In the genomic region with DNA sequence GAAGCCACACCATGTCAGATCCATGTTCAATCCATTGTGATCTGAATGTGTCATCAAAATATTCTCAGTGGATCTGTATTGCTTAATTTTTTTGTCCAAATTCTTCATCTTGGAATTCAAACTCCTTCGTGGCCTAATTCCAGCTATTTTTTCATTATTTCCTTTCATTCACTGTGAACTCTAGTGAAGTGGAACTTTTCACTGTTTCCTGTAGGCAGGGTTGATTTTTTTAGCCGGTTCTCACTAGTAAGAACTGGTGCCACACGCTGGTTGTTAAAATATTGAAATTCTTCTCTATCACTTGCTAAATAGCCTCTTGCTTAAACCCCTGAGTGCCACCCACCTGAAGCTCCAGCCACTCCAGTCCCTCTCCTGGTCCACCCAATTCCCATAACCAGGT, we compare ENCODE assay signal across 20 cellular contexts. TPM values are rescaled to one million over a fixed set of nuclear protein-coding genes. Genes with fewer than 3 reads are reported as not detected.
DNase-seq lines count a peak whose midpoint lies in the region; ATAC-seq and TF ChIP-seq lines count a peak whose summit lies in the region.
"Had no signal": no experiment of that assay in that cellular context is flagged by ENCODE, and none has a peak within 500 bp of the region (broad histone marks: within the 10 kb centered on the region; RNA-seq: fewer than 3 reads in every experiment).

No MANE protein-coding gene starts in this region.

- H3K9me3 ChIP-seq in GM23248 (ENCODE audit: low read depth) (no peaks in the 10 kb centered on the region), suprapubic skin (no peaks in the 10 kb centered on the region)
- H3K9me3 ChIP-seq: BE2C had no signal

- WGBS in GM23248 (ENCODE audit: low coverage in 1 of 2, low lambda C conversion rate in 2 of 2, missing lambda C conversion rate in 2 of 2), 2 experiments, result 9 to 11% methylated on average over 3 of the region's 3 CpGs
- WGBS in suprapubic skin, result 37% methylated on average over 3 of the region's 3 CpGs

- no peak overlapping the region for H3K9ac ChIP-seq in GM23248

- H3K4me1 ChIP-seq in GM23248 (ENCODE audit: insufficient read depth) (peaks cover 21% of the 10 kb centered on the region), suprapubic skin (peaks cover 30% of the 10 kb centered on the region)

- POLR2A ChIA-PET in GM10248 (lab: Yijun Ruan, JAX), result no interaction called here

- peak overlapping the region; percentile 2; the same call in 1 of the 2 replicates for H3K27ac ChIP-seq in GM23248
- H3K27ac ChIP-seq in suprapubic skin, result peak overlapping the region; percentile 11
- H3K27ac ChIP-seq: SK-N-MC had no signal

- H3K4me2 ChIP-seq in GM23248 (ENCODE audit: unreplicated experiment), result no peak overlapping the region

- no peak for TF ChIP-seq EP300 in suprapubic skin (IDR thresholded peaks at IDR 0.05)

- CTCF ChIA-PET in GM10248 (lab: Yijun Ruan, JAX), result interaction anchor here (0.8 to 2.5 kb wide), 4 partner anchors 9 to 414 kb away, joined by 3 to 14 read pairs (median 5); no protein-coding TSS in a partner anchor

- no peaks in the 10 kb centered on the region for H3K9me2 ChIP-seq in GM23248 (ENCODE audit: insufficient read depth)

- no peak for TF ChIP-seq POLR2A in suprapubic skin (IDR thresholded peaks at IDR 0.05)

- in situ Hi-C loops in GM23248 (cut with MboI), result no loop called here

- no peaks in the 10 kb centered on the region for H3K36me3 ChIP-seq in GM23248 (ENCODE audit: low read depth)
- H3K36me3 ChIP-seq in suprapubic skin, result no peaks in the 10 kb centered on the region
- H3K36me3 ChIP-seq: BE2C had no signal

- no peaks in the 10 kb centered on the region for H4K20me1 ChIP-seq in GM23248 (ENCODE audit: insufficient read depth)

- ATAC-seq in GM18502 (IDR thresholded peaks at IDR 0.05; ENCODE audit: poor library complexity, unreplicated experiment), result no peak
- ATAC-seq: HepG2, T-cell had no signal

- no peaks in the 10 kb centered on the region for H3K27me3 ChIP-seq in GM23248 (replicated peaks; ENCODE audit: insufficient read depth)
- no peaks in the 10 kb centered on the region for H3K27me3 ChIP-seq in suprapubic skin
- H3K27me3 ChIP-seq: BE2C had no signal

- DNase-seq in GM23248, result peak; percentile 26
- DNase-seq in MV-4-11 (lab: John Stamatoyannopoulos, UW), result peak; percentile 24
- DNase-seq in fibroblast of pulmonary artery (ENCODE audit: low read depth), result peak; percentile 64
- DNase-seq in suprapubic skin (ENCODE audit: low spot score in 2 of 2), result no peak
- DNase-seq in GM10248 (ENCODE audit: extremely low spot score), result no peak
- no peak for DNase-seq in NCI-H226
- DNase-seq: BE2C; CD8-positive, alpha-beta memory T cell; DND-41; KG1; NCI-H1092; NCI-H146; NCI-H2081; NCI-H82; T-cell had no signal

- H3K4me3 ChIP-seq in GM23248, result no peak overlapping the region
- H3K4me3 ChIP-seq in fibroblast of pulmonary artery (replicated peaks; ENCODE audit: low read depth, low read length), result no peak overlapping the region
- H3K4me3 ChIP-seq in suprapubic skin, result no peak overlapping the region
- H3K4me3 ChIP-seq: SK-N-MC had no signal

- H3F3A ChIP-seq in GM23248 (ENCODE audit: insufficient read depth), result peaks cover 28% of the 10 kb centered on the region

- TF ChIP-seq CTCF in fibroblast of pulmonary artery (IDR thresholded peaks at IDR 0.05; ENCODE audit: low read length, missing control alignments) (no peak), suprapubic skin (IDR thresholded peaks at IDR 0.05) (no peak), GM10248 (IDR thresholded peaks at IDR 0.05; ENCODE audit: control extremely low read depth, extremely low read depth, low read depth, missing control alignments) (no peak)

- no peaks in the 10 kb centered on the region for H3K79me2 ChIP-seq in GM23248 (ENCODE audit: insufficient read depth)

- no peak overlapping the region for H2AFZ ChIP-seq in GM23248

RNA-seq across cellular contexts. Expression of a gene that starts 7.6 kb away (rescaled TPM):
- 460 and 612 TPM in 2 replicates for total RNA-seq in GM23248 (2014; rRNA removed; shearing (Covaris generic))
- 4,050 and 4,052 TPM in 2 replicates for polyA plus RNA-seq in GM23248 (2016; fragmentation: Nextera tagmentation; extraction: Ambion mirVana)
- 100 to 1,000 TPM; 431 to 722 (median 606) TPM for total RNA-seq in suprapubic skin

RNA-seq across cellular contexts. Expression of a gene that starts 44.5 kb away (rescaled TPM):
- total RNA-seq in GM23248 (2014; rRNA removed; shearing (Covaris generic)), result not detected in 2 replicates
- not detected in 2 replicates for polyA plus RNA-seq in GM23248 (2016; fragmentation: Nextera tagmentation; extraction: Ambion mirVana)
- total RNA-seq in suprapubic skin, result 1 to 10 TPM in 3 of 4 donors, not detected in 1; 1.7 to 4.4 (median 3.3) TPM
- total RNA-seq: CD8-positive, alpha-beta memory T cell; H7; HepG2; M059J; T-cell had no signal
- polyA plus RNA-seq: CD8-positive, alpha-beta memory T cell; HepG2 had no signal

RNA-seq across cellular contexts. Expression of a gene that starts 50.7 kb away (rescaled TPM):
- 60.5 and 60.7 TPM in 2 replicates for total RNA-seq in GM23248 (2014; rRNA removed; shearing (Covaris generic))
- 1,024 and 1,043 TPM in 2 replicates for polyA plus RNA-seq in GM23248 (2016; fragmentation: Nextera tagmentation; extraction: Ambion mirVana)
- total RNA-seq in suprapubic skin, result 100 to 1,000 TPM; 109 to 247 (median 171) TPM

Comparison
In these comparisons a context has a peak if more than half of its experiments do, and no peak if none do; other contexts are left out.
1. DNase-seq: peak in GM23248 (single experiment), MV-4-11 (single experiment) and fibroblast of pulmonary artery (single experiment); none in suprapubic skin (0 of 2), GM10248 (single experiment) and NCI-H226 (single experiment).